In genomic region chr6:142350309-142350708, GRCh38 we compare ENCODE assay signal across 1 cellular context.
TF ChIP-seq lines count a peak whose summit lies in the region.

No MANE protein-coding gene starts in this region.

TF ChIP-seq in HepG2, 621 proteins besides CTCF, POLR2A, EP300 and RAD21 (continued from another document):
- TF ChIP-seq CSRNP2 (CRISPR knock-in tag; conservative IDR thresholded peaks at IDR 0.05; ENCODE audit: low read depth) = no peak
- TF ChIP-seq ZNF776 (CRISPR knock-in tag; IDR thresholded peaks at IDR 0.05) = no peak
- TF ChIP-seq ZMAT3 (CRISPR knock-in tag; conservative IDR thresholded peaks at IDR 0.05) = no peak
- TF ChIP-seq PRDM4 (CRISPR knock-in tag; IDR thresholded peaks at IDR 0.05; ENCODE audit: borderline replicate concordance) = no peak
- TF ChIP-seq RERE (CRISPR knock-in tag; IDR thresholded peaks at IDR 0.05; ENCODE audit: low read depth) = no peak
- no peak for TF ChIP-seq ZKSCAN5 (CRISPR knock-in tag; IDR thresholded peaks at IDR 0.05)
- peak; percentile 38 for TF ChIP-seq AGO2 (optimal IDR thresholded peaks at IDR 0.05; ENCODE audit: low read depth, low read length)
